9 cellular contexts compared by ENCODE assay signal in genomic region chr3:184315871-184316661, GRCh38. TPM values are rescaled to one million over a fixed set of nuclear protein-coding genes. Genes with fewer than 3 reads are reported as not detected.
DNase-seq lines count a peak whose midpoint lies in the region; ATAC-seq and TF ChIP-seq lines count a peak whose summit lies in the region.
"Had no signal": no experiment of that assay in that cellular context is flagged by ENCODE, and none has a peak within 500 bp of the region (broad histone marks: within the 10 kb centered on the region; RNA-seq: fewer than 3 reads in every experiment).

No MANE protein-coding gene starts in this region.

- no peaks in the 10 kb centered on the region for H3K9me3 Mint-ChIP-seq in effector memory CD8-positive, alpha-beta T cell

- H3K79me1 ChIP-seq in neuronal stem cell (ENCODE audit: low read depth, low read length): peaks cover 7% of the 10 kb centered on the region

- no peaks in the 10 kb centered on the region for H3K9me3 ChIP-seq in Panc1 (ENCODE audit: control insufficient read depth, insufficient read depth, low read depth, low read length)
- no peaks in the 10 kb centered on the region for H3K9me3 ChIP-seq in neuronal stem cell (replicated peaks in 1 of 2; ENCODE audit: control insufficient read depth in 2 of 2, insufficient read depth in 1 of 2, low read depth in 1 of 2, low read length in 2 of 2)

- peak overlapping the region; percentile 91 to 96 for H3K4me3 ChIP-seq in Panc1 (ENCODE audit: low read depth in 2 of 2, low read length in 2 of 2)
- peak overlapping the region; percentile 59 to 78 for H3K4me3 ChIP-seq in neuronal stem cell (ENCODE audit: low read length in 2 of 2)

- H2BK5ac ChIP-seq in neuronal stem cell (ENCODE audit: low read length): no peak overlapping the region

- peak overlapping the region; percentile 63 to 71 for H3K4me3 Mint-ChIP-seq in effector memory CD8-positive, alpha-beta T cell

- no peak overlapping the region for H2BK15ac ChIP-seq in neuronal stem cell (ENCODE audit: low read length)

- no peak overlapping the region for H3K18ac ChIP-seq in neuronal stem cell (ENCODE audit: low read length)

- intact Hi-C loops in Panc1 (cut with micrococcal nuclease; ENCODE audit: unreplicated experiment): no loop called here

- ATAC-seq in Panc1 (no peak), HG03439 (IDR thresholded peaks at IDR 0.05; ENCODE audit: unreplicated experiment) (no peak), HG02588 (IDR thresholded peaks at IDR 0.05; ENCODE audit: unreplicated experiment) (no peak)
- no peak for ATAC-seq in effector memory CD8-positive, alpha-beta T cell (replicated peaks)

- H3K27ac ChIP-seq in Panc1 (ENCODE audit: low read length) (peak overlapping the region; percentile 94), neuronal stem cell (replicated peaks; ENCODE audit: low read length) (no peak overlapping the region)

- no TSS peak for BruUV-seq in Panc1 (replicated peaks; lab: Mats Ljungman, UMichigan)

- H3K4me1 ChIP-seq in Panc1 (ENCODE audit: control insufficient read depth, insufficient read depth, low read length) (peaks cover 44% of the 10 kb centered on the region), neuronal stem cell (ENCODE audit: control insufficient read depth in 2 of 2, insufficient read depth in 1 of 2, low read depth in 1 of 2, low read length in 2 of 2) (peaks cover 7 to 15% of the 10 kb centered on the region in 2 donors)

- H3K36me3 Mint-ChIP-seq in effector memory CD8-positive, alpha-beta T cell (ENCODE audit: insufficient read depth): peaks cover 50% of the 10 kb centered on the region

- POLR2A ChIA-PET in Panc1 (lab: Charles Lee) (no interaction called here), HEK293T (lab: Yijun Ruan, JAX) (interaction anchor here (0.8 kb wide), 1 partner anchor 16 kb away, joined by 3 read pairs; no protein-coding TSS in a partner anchor)

- WGBS in neuronal stem cell (ENCODE audit: extremely low coverage in 2 of 2, insufficient read length in 2 of 2, insufficient replicate concordance in 1 of 2), 2 donors: no CpG with 5 or more reads among the region's 16 CpGs

- no peak for TF ChIP-seq CTCF in Panc1 (IDR thresholded peaks at IDR 0.05)

- H3K36me3 ChIP-seq in Panc1 (ENCODE audit: control insufficient read depth, insufficient read depth, low read length) (peaks cover 19% of the 10 kb centered on the region), neuronal stem cell (replicated peaks in 1 of 2; ENCODE audit: control insufficient read depth in 2 of 2, insufficient read depth in 2 of 2, low read length in 2 of 2) (peaks cover 26 to 58% of the 10 kb centered on the region in 2 donors)

- no peak overlapping the region for H3K14ac ChIP-seq in neuronal stem cell (ENCODE audit: low read length)

- no peak overlapping the region for H2BK12ac ChIP-seq in neuronal stem cell (ENCODE audit: low read length)

- no peaks in the 10 kb centered on the region for H3K27me3 ChIP-seq in Panc1 (ENCODE audit: control insufficient read depth, insufficient read depth, low read length)
- H3K27me3 ChIP-seq in neuronal stem cell (ENCODE audit: control insufficient read depth in 3 of 3, insufficient read depth in 3 of 3, low read depth in 1 of 3, low read length in 3 of 3): no peaks in the 10 kb centered on the region

- H3K4me1 Mint-ChIP-seq in effector memory CD8-positive, alpha-beta T cell (ENCODE audit: low read depth in 2 of 2): peaks cover 31 to 38% of the 10 kb centered on the region in 2 donors

- DNase-seq in ELR (ENCODE audit: low read depth): peak; percentile 52
- DNase-seq in Panc1 (ENCODE audit: low read depth, low spot score): no peak
- DNase-seq in effector memory CD8-positive, alpha-beta T cell: peak in 1 of 3 experiments; percentile 23
- DNase-seq in neuronal stem cell (ENCODE audit: low spot score): no peak
- no peak for DNase-seq in HEK293T (ENCODE audit: extremely low spot score)
- no peak for DNase-seq in iPS-NIHi11 (ENCODE audit: low spot score)

- no peak overlapping the region for H4K91ac ChIP-seq in neuronal stem cell (ENCODE audit: low read depth, low read length, poor library complexity)

- peak overlapping the region; percentile 77 to 93 for H3K27ac Mint-ChIP-seq in effector memory CD8-positive, alpha-beta T cell

- no peak overlapping the region for H3K23ac ChIP-seq in neuronal stem cell (ENCODE audit: low read depth, low read length, poor library complexity)

- no peak overlapping the region for H3K4ac ChIP-seq in neuronal stem cell (ENCODE audit: low read length)

- no peak overlapping the region for H4K8ac ChIP-seq in neuronal stem cell (ENCODE audit: low read depth, low read length)

- no peak overlapping the region for H2AK5ac ChIP-seq in neuronal stem cell (ENCODE audit: low read depth, low read length)

- no peak overlapping the region for H3K9ac ChIP-seq in neuronal stem cell (ENCODE audit: low read depth, low read length, poor library complexity)

- no peaks in the 10 kb centered on the region for H3K27me3 Mint-ChIP-seq in effector memory CD8-positive, alpha-beta T cell

- in situ Hi-C loops in Panc1 (cut with HindIII; ENCODE audit: low pct_unique_long_range_greater_than_20kb, low sequenced_read_pairs): no loop called here

- no peak overlapping the region for H2BK120ac ChIP-seq in neuronal stem cell (ENCODE audit: low read depth, low read length)

- H2AFZ ChIP-seq in neuronal stem cell (ENCODE audit: low read length): no peak overlapping the region

- CTCF ChIA-PET in Panc1 (lab: Charles Lee): no interaction called here
- CTCF ChIA-PET in HEK293T (lab: Yijun Ruan, JAX): interaction anchor here (0.7 kb wide), 1 partner anchor 481 kb away, joined by 3 read pairs; no protein-coding TSS in a partner anchor

- peak overlapping the region; percentile 91 for H3K4me2 ChIP-seq in neuronal stem cell (ENCODE audit: insufficient read depth, low read length, poor library complexity, severe bottlenecking)

TF ChIP-seq in HEK293T, 16 proteins besides CTCF, POLR2A, EP300 and RAD21:
- TF ChIP-seq ELF4 (IDR thresholded peaks at IDR 0.05): no peak

RNA-seq across cellular contexts. Expression of gene EIF4G1, which starts 1.7 kb away (rescaled TPM):
- 798 TPM for total RNA-seq in Panc1 (2021; ENCODE audit: unreplicated experiment)
- polyA plus RNA-seq in Panc1 (2012; ENCODE audit: insufficient read length): 816 TPM
- polyA plus RNA-seq in neuronal stem cell (2013, experiment 1 of 2): 102 TPM
- 99.2 TPM for polyA plus RNA-seq in neuronal stem cell (2013, experiment 2 of 2)

RNA-seq across cellular contexts. Expression of gene PSMD2, which starts 17.0 kb away (rescaled TPM):
- total RNA-seq in Panc1 (2021; ENCODE audit: unreplicated experiment): 536 TPM
- 669 TPM for polyA plus RNA-seq in Panc1 (2012; ENCODE audit: insufficient read length)
- polyA plus RNA-seq in neuronal stem cell (2013, experiment 1 of 2): 114 TPM
- polyA plus RNA-seq in neuronal stem cell (2013, experiment 2 of 2): 116 TPM

RNA-seq across cellular contexts. Expression of gene FAM131A, which starts 21.3 kb away (rescaled TPM):
- total RNA-seq in Panc1 (2021; ENCODE audit: unreplicated experiment): 30.1 TPM
- polyA plus RNA-seq in Panc1 (2012; ENCODE audit: insufficient read length): 31.9 TPM
- 16.7 TPM for polyA plus RNA-seq in neuronal stem cell (2013, experiment 1 of 2)
- 15.7 TPM for polyA plus RNA-seq in neuronal stem cell (2013, experiment 2 of 2)

RNA-seq across cellular contexts. Expression of gene ECE2, which starts 40.2 kb away (rescaled TPM):
- not detected for total RNA-seq in Panc1 (2021; ENCODE audit: unreplicated experiment)
- polyA plus RNA-seq in Panc1 (2012; ENCODE audit: insufficient read length): not detected
- polyA plus RNA-seq in neuronal stem cell (2013, experiment 1 of 2): 0.04 TPM
- 0.06 TPM for polyA plus RNA-seq in neuronal stem cell (2013, experiment 2 of 2)
- total RNA-seq: SK-MEL-5 had no signal

RNA-seq across cellular contexts. Expression of gene CLCN2, which starts 45.3 kb away (rescaled TPM):
- 22.5 TPM for total RNA-seq in Panc1 (2021; ENCODE audit: unreplicated experiment)
- polyA plus RNA-seq in Panc1 (2012; ENCODE audit: insufficient read length): 21.4 TPM
- polyA plus RNA-seq in neuronal stem cell (2013, experiment 1 of 2): 18.1 TPM
- 18.8 TPM for polyA plus RNA-seq in neuronal stem cell (2013, experiment 2 of 2)
